ENCODE assay signal across 14 cellular contexts in genomic region chr10:60073781-60074656, GRCh38.
DNase-seq lines count a peak whose midpoint lies in the region; ATAC-seq and TF ChIP-seq lines count a peak whose summit lies in the region.
"Had no signal": no experiment of that assay in that cellular context is flagged by ENCODE, and none has a peak within 500 bp of the region (broad histone marks: within the 10 kb centered on the region; RNA-seq: fewer than 3 reads in every experiment).

No MANE protein-coding gene starts in this region.

- H2AFZ ChIP-seq in OCI-LY3 (ENCODE audit: low read depth, low read length), result no peak overlapping the region

- intact Hi-C loops in left cardiac atrium (cut with DNase I), result no loop called here

- H3K9me3 ChIP-seq in OCI-LY3 (ENCODE audit: insufficient read depth, low read length), result no peaks in the 10 kb centered on the region
- H3K9me3 ChIP-seq: heart left ventricle, lower lobe of right lung had no signal

- peaks cover 79% of the 10 kb centered on the region for H3K27me3 ChIP-seq in OCI-LY3 (ENCODE audit: low read depth, low read length)
- H3K27me3 ChIP-seq: heart left ventricle had no signal

- H3K36me3 ChIP-seq in OCI-LY3 (replicated peaks; ENCODE audit: low read depth, low read length), result no peaks in the 10 kb centered on the region

- DNase-seq in AG08396 (ENCODE audit: low spot score), result no peak
- DNase-seq in activated CD4-positive, CD25-positive, alpha-beta regulatory T cell treated with anti-CD3 and anti-CD28 coated beads, Interleukin-2, amount 50 U/mL, for 72 hours, result no peak
- no peak for DNase-seq in left cardiac atrium
- no peak for DNase-seq in SHP77 (lab: John Stamatoyannopoulos, UW)
- DNase-seq: activated CD8-positive, alpha-beta memory T cell treated with anti-CD3 and anti-CD28 coated beads, Interleukin-2, amount 10 ng/mL, durations not matched to agents 7 days and 5 days; effector CD8-positive, alpha-beta T cell; heart left ventricle; lower lobe of right lung; NCI-H187 had no signal

- no peaks in the 10 kb centered on the region for H4K20me1 ChIP-seq in OCI-LY3 (ENCODE audit: insufficient read depth, low read length)

- peak overlapping the region; percentile 80 for H3K4me2 ChIP-seq in OCI-LY3 (ENCODE audit: low read length)

- no peak overlapping the region for H3K9ac ChIP-seq in OCI-LY3 (ENCODE audit: low read length)

- H3K4me1 ChIP-seq in OCI-LY3 (ENCODE audit: low read length), result peaks cover 30% of the 10 kb centered on the region
- H3K4me1 ChIP-seq: heart left ventricle, lower lobe of right lung had no signal

- H3K4me3 ChIP-seq in OCI-LY3 (ENCODE audit: low read length), result peak overlapping the region; percentile 56
- H3K4me3 ChIP-seq: heart left ventricle, lower lobe of right lung had no signal

- no peak for TF ChIP-seq CTCF in OCI-LY3 (IDR thresholded peaks at IDR 0.05; ENCODE audit: low read depth, low read length)

- ATAC-seq in GM18861 (IDR thresholded peaks at IDR 0.05; ENCODE audit: unreplicated experiment), result peak; percentile 89
- peak; percentile 93 for ATAC-seq in GM21447 (IDR thresholded peaks at IDR 0.05; ENCODE audit: unreplicated experiment)
- ATAC-seq in HG03039 (IDR thresholded peaks at IDR 0.05; ENCODE audit: unreplicated experiment), result peak; percentile 93
- no peak for ATAC-seq in left cardiac atrium
- ATAC-seq: activated CD8-positive, alpha-beta memory T cell treated with anti-CD3 and anti-CD28 coated beads, Interleukin-2, amount 10 ng/mL, durations not matched to agents 7 days and 5 days; heart left ventricle; Panc1 had no signal

- H3K27ac ChIP-seq in OCI-LY3 (ENCODE audit: low read length), result no peak overlapping the region
- H3K27ac ChIP-seq: heart left ventricle, lower lobe of right lung had no signal

- H3K79me2 ChIP-seq in OCI-LY3 (ENCODE audit: low read length), result no peaks in the 10 kb centered on the region

Comparison
In these comparisons a context has a peak if more than half of its experiments do, and no peak if none do; other contexts are left out.
1. ATAC-seq: peak in GM18861 (single experiment), GM21447 (single experiment) and HG03039 (single experiment); none in left cardiac atrium (0 of 2).